ENCODE assay signal across 12 cellular contexts in genomic region chr2:168156661-168157060, GRCh38.
DNase-seq lines count a peak whose midpoint lies in the region; ATAC-seq and TF ChIP-seq lines count a peak whose summit lies in the region.
"Had no signal": no experiment of that assay in that cellular context is flagged by ENCODE, and none has a peak within 500 bp of the region (broad histone marks: within the 10 kb centered on the region; RNA-seq: fewer than 3 reads in every experiment).

No MANE protein-coding gene starts in this region.

- H3K4me1 Mint-ChIP-seq in HFFc6 (ENCODE audit: low read depth) (peaks cover 38% of the 10 kb centered on the region), brain (peaks cover 82% of the 10 kb centered on the region)
- H3K4me1 Mint-ChIP-seq in CD4-positive, alpha-beta T cell (ENCODE audit: low read depth): peaks cover 9% of the 10 kb centered on the region

- H3K4me3 ChIP-seq in BLaER1: no peak overlapping the region
- H3K4me3 ChIP-seq: Peyer's patch had no signal

- POLR2A ChIA-PET in CD4-positive, alpha-beta T cell (lab: Charles Lee): no interaction called here

- intact Hi-C loops in left colon (cut with DNase I, micrococcal nuclease): no loop called here
- intact Hi-C loops in CD4-positive, alpha-beta T cell (cut with DNase I, micrococcal nuclease): no loop called here

- H3K27me3 Mint-ChIP-seq in HFFc6 (ENCODE audit: insufficient read depth) (peaks cover 2% of the 10 kb centered on the region; the same call in 1 of the 2 replicates), brain (no peaks in the 10 kb centered on the region)
- no peaks in the 10 kb centered on the region for H3K27me3 Mint-ChIP-seq in CD4-positive, alpha-beta T cell

- peak; percentile 87 for ATAC-seq in left colon
- no peak for ATAC-seq in CD4-positive, alpha-beta T cell (ENCODE audit: poor library complexity)
- no peak for ATAC-seq in GM21737 (IDR thresholded peaks at IDR 0.05; ENCODE audit: unreplicated experiment)
- ATAC-seq in GM19328 (IDR thresholded peaks at IDR 0.05; ENCODE audit: unreplicated experiment): no peak
- ATAC-seq in HG03196 (IDR thresholded peaks at IDR 0.05; ENCODE audit: unreplicated experiment): no peak

- H3K27me3 ChIP-seq in BLaER1: no peaks in the 10 kb centered on the region
- no peaks in the 10 kb centered on the region for H3K27me3 ChIP-seq in CD4-positive, alpha-beta T cell (ENCODE audit: control insufficient read depth, insufficient read depth, low read length)
- H3K27me3 ChIP-seq: Peyer's patch had no signal

- CTCF ChIA-PET in CD4-positive, alpha-beta T cell (lab: Charles Lee): no interaction called here

- peaks cover 95% of the 10 kb centered on the region for H3K4me1 ChIP-seq in BLaER1
- H3K4me1 ChIP-seq: Peyer's patch had no signal

- peaks cover 22% of the 10 kb centered on the region for H3K36me3 Mint-ChIP-seq in HFFc6 (ENCODE audit: low read depth)
- peaks cover 66% of the 10 kb centered on the region for H3K36me3 Mint-ChIP-seq in brain
- peaks cover 72% of the 10 kb centered on the region for H3K36me3 Mint-ChIP-seq in CD4-positive, alpha-beta T cell (ENCODE audit: low read depth)

- no peaks in the 10 kb centered on the region for H3K9me3 ChIP-seq in BLaER1
- no peaks in the 10 kb centered on the region for H3K9me3 ChIP-seq in CD4-positive, alpha-beta T cell (ENCODE audit: control insufficient read depth, low read length)
- H3K9me3 ChIP-seq: Peyer's patch had no signal

- peaks cover 48% of the 10 kb centered on the region for H3K36me3 ChIP-seq in BLaER1

- H3K9me3 Mint-ChIP-seq in HFFc6: no peaks in the 10 kb centered on the region
- H3K9me3 Mint-ChIP-seq in brain: no peaks in the 10 kb centered on the region
- no peaks in the 10 kb centered on the region for H3K9me3 Mint-ChIP-seq in CD4-positive, alpha-beta T cell

- peak overlapping the region; percentile 89 for H3K27ac ChIP-seq in BLaER1
- no peak overlapping the region for H3K27ac ChIP-seq in CD4-positive, alpha-beta T cell (ENCODE audit: low read depth, low read length)

- DNase-seq in HFFc6: peak; percentile 73
- DNase-seq in left colon: no peak
- no peak for DNase-seq in CD4-positive, alpha-beta T cell
- DNase-seq: anterior cingulate cortex, hippocampal formation, NCI-H1048 had no signal

- H3K4me2 ChIP-seq in BLaER1: peak overlapping the region; percentile 92

- no peaks in the 10 kb centered on the region for H4K20me1 ChIP-seq in BLaER1

- H3K4me3 Mint-ChIP-seq in HFFc6 (peak overlapping the region; percentile 11; the same call in 1 of the 2 replicates), brain (no peak overlapping the region)
- H3K4me3 Mint-ChIP-seq in CD4-positive, alpha-beta T cell: no peak overlapping the region

- TF ChIP-seq CTCF in HFFc6 (IDR thresholded peaks at IDR 0.05): no peak; the same call in 1 of the 2 replicates
- no peak for TF ChIP-seq CTCF in brain (conservative IDR thresholded peaks at IDR 0.05)
- no peak for TF ChIP-seq CTCF in CD4-positive, alpha-beta T cell (IDR thresholded peaks at IDR 0.05)

- H3K27ac Mint-ChIP-seq in HFFc6 (peak overlapping the region; percentile 63), brain (peak overlapping the region in 3 of 5 experiments; percentile 29 to 90 (median 42))
- H3K27ac Mint-ChIP-seq in CD4-positive, alpha-beta T cell: no peak overlapping the region

- peak overlapping the region; percentile 21; the same call in 1 of the 2 replicates for H3K9ac ChIP-seq in BLaER1
